Comparison of ENCODE assay signal across 1 cellular context in the genomic region with DNA sequence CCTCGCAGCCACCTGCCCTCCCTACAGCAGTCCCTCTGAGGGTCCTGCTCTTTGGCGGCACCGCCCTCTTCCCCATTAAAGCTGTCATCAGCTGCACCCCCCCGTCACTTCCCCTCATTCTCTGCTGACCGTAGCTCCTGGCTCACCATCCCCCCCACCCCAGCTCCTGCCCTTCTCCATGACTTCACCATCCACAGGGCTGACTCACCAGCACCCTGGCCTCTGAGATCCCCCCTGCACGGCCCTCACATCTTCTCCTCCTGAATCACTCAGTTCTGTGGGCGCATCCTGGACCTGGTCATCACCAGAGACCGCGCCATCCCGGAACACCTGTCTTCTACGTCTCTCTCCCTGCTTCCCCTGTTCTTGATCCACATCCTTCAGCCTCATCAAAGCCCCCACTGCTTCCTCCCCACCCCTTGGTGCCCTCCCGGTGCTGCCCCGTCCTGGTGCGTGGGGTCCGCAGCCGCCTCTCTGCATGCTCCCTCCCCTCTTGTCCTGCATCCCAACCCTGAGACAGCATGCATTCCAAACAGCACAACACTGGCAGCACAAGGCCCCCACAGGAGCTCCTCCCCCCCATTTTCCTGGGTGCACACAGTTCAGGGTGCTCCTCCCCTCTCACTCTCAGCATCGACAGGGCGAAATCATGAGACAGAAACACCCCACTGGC.
A peak's percentile ranks its signal among the peaks of the same experiment; 100 is the strongest.
TF ChIP-seq lines count a peak whose summit lies in the region.

No MANE protein-coding gene starts in this region.

TF ChIP-seq in endothelial cell of umbilical vein, 7 proteins besides CTCF, POLR2A, EP300 and RAD21 (continued from another document):
- no peak for TF ChIP-seq MYC (IDR thresholded peaks at IDR 0.05; ENCODE audit: low read depth, low read length)
- TF ChIP-seq MAX (IDR thresholded peaks at IDR 0.05; ENCODE audit: insufficient read depth, insufficient read length): no peak
- no peak for TF ChIP-seq POLR2AphosphoS5 (IDR thresholded peaks at IDR 0.05; ENCODE audit: insufficient read depth, low read depth, low read length)
- no peak for TF ChIP-seq FOS (IDR thresholded peaks at IDR 0.05; ENCODE audit: borderline replicate concordance, insufficient read depth, low read length)
- TF ChIP-seq JUN (IDR thresholded peaks at IDR 0.05; ENCODE audit: borderline replicate concordance, insufficient read depth, insufficient read length, low read depth): peak; percentile 9
- TF ChIP-seq GATA2 (IDR thresholded peaks at IDR 0.05; ENCODE audit: insufficient read depth, insufficient read length, low read depth, low read length): no peak
TF ChIP-seq in endothelial cell of umbilical vein: peak in this region for 1.
